Comparison of ENCODE assay signal across 8 cellular contexts in genomic region chr2:240561325-240561971, GRCh38. TPM values are rescaled to one million over a fixed set of nuclear protein-coding genes. Genes with fewer than 3 reads are reported as not detected.
DNase-seq lines count a peak whose midpoint lies in the region; ATAC-seq and TF ChIP-seq lines count a peak whose summit lies in the region.

No MANE protein-coding gene starts in this region.

- peak overlapping the region; percentile 73 for H3K4me2 ChIP-seq in OCI-LY7 (ENCODE audit: low read length)

- H3K27me3 Mint-ChIP-seq in CD4-positive, CD25-positive, alpha-beta regulatory T cell = peaks cover 13% of the 10 kb centered on the region
- H3K27me3 Mint-ChIP-seq in chondrocyte (ENCODE audit: low read depth) (no peaks in the 10 kb centered on the region), memory B cell (no peaks in the 10 kb centered on the region)

- no peaks in the 10 kb centered on the region for H3K27me3 ChIP-seq in CD4-positive, CD25-positive, alpha-beta regulatory T cell (ENCODE audit: control insufficient read depth, insufficient read depth, low read length)

- H3K4me3 ChIP-seq in CD4-positive, CD25-positive, alpha-beta regulatory T cell (ENCODE audit: low read depth, low read length) = peak overlapping the region; percentile 90
- H3K4me3 ChIP-seq in OCI-LY7 (ENCODE audit: low read depth, low read length, poor library complexity, severe bottlenecking) = peak overlapping the region; percentile 91

- H3K4me1 ChIP-seq in CD4-positive, CD25-positive, alpha-beta regulatory T cell (ENCODE audit: control insufficient read depth, insufficient read depth, low read length, poor library complexity, severe bottlenecking) = peaks cover 89% of the 10 kb centered on the region
- peaks cover 65% of the 10 kb centered on the region for H3K4me1 ChIP-seq in OCI-LY7 (ENCODE audit: insufficient read depth, low read length, poor library complexity, severe bottlenecking)

- peak overlapping the region; percentile 83 to 98 (median 93) for H3K4me3 Mint-ChIP-seq in CD4-positive, CD25-positive, alpha-beta regulatory T cell
- H3K4me3 Mint-ChIP-seq in chondrocyte (ENCODE audit: unreplicated experiment) (peak overlapping the region; percentile 73), memory B cell (peak overlapping the region; percentile 85)

- no peaks in the 10 kb centered on the region for H3K9me2 ChIP-seq in OCI-LY7 (ENCODE audit: insufficient read depth, low read length)

- intact Hi-C loops in OCI-LY7 (cut with micrococcal nuclease; ENCODE audit: unreplicated experiment) = loop anchor here (1.0 to 5.0 kb wide), 2 partner anchors 48 to 1141 kb away; partner anchors contain the start of gene ING5

- H3K4me1 Mint-ChIP-seq in CD4-positive, CD25-positive, alpha-beta regulatory T cell = peaks cover 25 to 81% (median 63%) of the 10 kb centered on the region in 4 donors
- H3K4me1 Mint-ChIP-seq in chondrocyte (ENCODE audit: low read depth) (peaks cover 40% of the 10 kb centered on the region), memory B cell (peaks cover 42% of the 10 kb centered on the region)

- no peak overlapping the region for H2AFZ ChIP-seq in OCI-LY7 (ENCODE audit: low read length)

- no peak for ATAC-seq in CD4-positive, CD25-positive, alpha-beta regulatory T cell (ENCODE audit: low read depth in 2 of 2)
- ATAC-seq in GM21619 (IDR thresholded peaks at IDR 0.05; ENCODE audit: unreplicated experiment) (peak; percentile 3), memory B cell (ENCODE audit: low read depth) (no peak)

- peaks cover 13% of the 10 kb centered on the region for H3K36me3 Mint-ChIP-seq in CD4-positive, CD25-positive, alpha-beta regulatory T cell
- H3K36me3 Mint-ChIP-seq in chondrocyte (ENCODE audit: low read depth) = no peaks in the 10 kb centered on the region
- H3K36me3 Mint-ChIP-seq in memory B cell = peaks cover 13% of the 10 kb centered on the region

- no peaks in the 10 kb centered on the region for H3K9me3 ChIP-seq in CD4-positive, CD25-positive, alpha-beta regulatory T cell (ENCODE audit: control insufficient read depth in 2 of 2, low read length in 2 of 2)
- H3K9me3 ChIP-seq in OCI-LY7 (ENCODE audit: low read length) = no peaks in the 10 kb centered on the region

- H3K27ac Mint-ChIP-seq in CD4-positive, CD25-positive, alpha-beta regulatory T cell = peak overlapping the region; percentile 81 to 95 (median 82)
- H3K27ac Mint-ChIP-seq in chondrocyte (ENCODE audit: unreplicated experiment) (peak overlapping the region; percentile 92), memory B cell (peak overlapping the region; percentile 89)

- POLR2A ChIA-PET in OCI-LY7 (lab: Charles Lee) = interaction anchor here (0.6 to 4.6 kb wide), 5 partner anchors 9 to 218 kb away, joined by 3 to 37 read pairs (median 3); partner anchors contain the start of gene CAPN10

- no peaks in the 10 kb centered on the region for H4K20me1 ChIP-seq in OCI-LY7 (ENCODE audit: insufficient read depth, low read length)

- H3K79me2 ChIP-seq in OCI-LY7 (ENCODE audit: insufficient read depth, low read depth, low read length) = peaks cover 41% of the 10 kb centered on the region; the same call in 1 of the 2 replicates

- TF ChIP-seq CTCF in OCI-LY7 (conservative IDR thresholded peaks at IDR 0.05; ENCODE audit: low read length) = 0 out of 2 replicates have a peak, but pooled peaks have one; percentile 23
- TF ChIP-seq CTCF in chondrocyte (IDR thresholded peaks at IDR 0.05) = peak; percentile 18

- H3K36me3 ChIP-seq in CD4-positive, CD25-positive, alpha-beta regulatory T cell (ENCODE audit: control insufficient read depth, insufficient read depth, low read length) = no peaks in the 10 kb centered on the region
- peaks cover 38% of the 10 kb centered on the region for H3K36me3 ChIP-seq in OCI-LY7 (ENCODE audit: insufficient read depth, low read length)

- TSS peak; percentile 88 for BruUV-seq in OCI-LY7 (replicated peaks; lab: Mats Ljungman, UMichigan)

- peak overlapping the region; percentile 95 for H3K27ac ChIP-seq in CD4-positive, CD25-positive, alpha-beta regulatory T cell (ENCODE audit: insufficient read depth, low read length, poor library complexity, severe bottlenecking)
- peak overlapping the region; percentile 86 for H3K27ac ChIP-seq in OCI-LY7 (ENCODE audit: low read depth, low read length, poor library complexity, severe bottlenecking)

- DNase-seq in CD4-positive, CD25-positive, alpha-beta regulatory T cell = peak in 1 of 3 donors; percentile 58
- peak; percentile 43 for DNase-seq in OCI-LY7 (ENCODE audit: low spot score)
- peak; percentile 17 for DNase-seq in chondrocyte (ENCODE audit: low spot score)
- DNase-seq in memory B cell (ENCODE audit: low spot score in 2 of 2) = no peak
- peak; percentile 50 for DNase-seq in ureter (ENCODE audit: low spot score)
- DNase-seq in T-helper 9 cell = no peak
- DNase-seq in GM19238 (ENCODE audit: insufficient read length, low spot score) = no peak

- CTCF ChIA-PET in OCI-LY7 (lab: Charles Lee; ENCODE audit: unreplicated experiment) = no interaction called here

- no peaks in the 10 kb centered on the region for H3K9me3 Mint-ChIP-seq in CD4-positive, CD25-positive, alpha-beta regulatory T cell
- H3K9me3 Mint-ChIP-seq in chondrocyte (ENCODE audit: low read depth) (no peaks in the 10 kb centered on the region), memory B cell (no peaks in the 10 kb centered on the region)

RNA-seq across cellular contexts. Expression of gene DUSP28, which starts 1.3 kb away (rescaled TPM):
- 8.3 TPM for total RNA-seq in CD4-positive, CD25-positive, alpha-beta regulatory T cell
- 10 to 100 TPM; 14.9 to 27.2 (median 18.1) TPM for polyA plus RNA-seq in CD4-positive, CD25-positive, alpha-beta regulatory T cell
- 13.0 and 17.6 TPM in 2 replicates for total RNA-seq in OCI-LY7 (2014; rRNA removed; shearing (Covaris generic))
- total RNA-seq in OCI-LY7 (2022) (15.8 and 16.7 TPM in 2 replicates), chondrocyte (3.4 to 4.7 TPM (median 3.7 TPM) in 3 replicates), ureter (6.2 TPM)

RNA-seq across cellular contexts. Expression of gene ANKMY1, which starts 3.7 kb away (rescaled TPM):
- 37.2 TPM for total RNA-seq in CD4-positive, CD25-positive, alpha-beta regulatory T cell
- polyA plus RNA-seq in CD4-positive, CD25-positive, alpha-beta regulatory T cell = 10 to 100 TPM in 1 of 4 donors, 1 to 10 TPM in 3; 3.8 to 11.8 (median 7.6) TPM
- total RNA-seq in OCI-LY7 (2014; rRNA removed; shearing (Covaris generic)) = 24.7 and 30.6 TPM in 2 replicates
- total RNA-seq in OCI-LY7 (2022) = 65.9 and 69.4 TPM in 2 replicates
- 9.5 to 20.6 TPM (median 10.8 TPM) in 3 replicates for total RNA-seq in chondrocyte
- total RNA-seq in ureter = 52.8 TPM

RNA-seq across cellular contexts. Expression of gene RNPEPL1, which starts 6.8 kb away (rescaled TPM):
- total RNA-seq in CD4-positive, CD25-positive, alpha-beta regulatory T cell = 167 TPM
- polyA plus RNA-seq in CD4-positive, CD25-positive, alpha-beta regulatory T cell = 10 to 100 TPM; 28.5 to 83.7 (median 52.5) TPM
- total RNA-seq in OCI-LY7 (2014; rRNA removed; shearing (Covaris generic)) = 22.7 and 41.9 TPM in 2 replicates
- total RNA-seq in OCI-LY7 (2022) (51.8 and 53.5 TPM in 2 replicates), chondrocyte (54.9 to 63.2 TPM (median 61.3 TPM) in 3 replicates), ureter (57.3 TPM)

RNA-seq across cellular contexts. Expression of gene CAPN10, which starts 25.1 kb away (rescaled TPM):
- total RNA-seq in CD4-positive, CD25-positive, alpha-beta regulatory T cell = 64.6 TPM
- polyA plus RNA-seq in CD4-positive, CD25-positive, alpha-beta regulatory T cell = 10 to 100 TPM in 1 of 4 donors, 1 to 10 TPM in 3; 6.8 to 12.2 (median 7.8) TPM
- 54.1 and 78.1 TPM in 2 replicates for total RNA-seq in OCI-LY7 (2014; rRNA removed; shearing (Covaris generic))
- total RNA-seq in OCI-LY7 (2022) = 67.3 and 70.6 TPM in 2 replicates
- 22.0 to 29.4 TPM (median 22.7 TPM) in 3 replicates for total RNA-seq in chondrocyte
- total RNA-seq in ureter = 34.4 TPM

Comparison
In these comparisons a context has a peak if more than half of its experiments do, and no peak if none do; other contexts are left out.
1. DNase-seq: peak in OCI-LY7 (single experiment), chondrocyte (single experiment) and ureter (single experiment); none in memory B cell (0 of 2), T-helper 9 cell (single experiment) and GM19238 (single experiment).
2. Peak in every context shown above with its lines, with median percentiles within 50 percentile points of each other: H3K27ac Mint-ChIP-seq and H3K4me3 Mint-ChIP-seq.